Comparison of ENCODE assay signal across 28 cellular contexts in the genomic region with DNA sequence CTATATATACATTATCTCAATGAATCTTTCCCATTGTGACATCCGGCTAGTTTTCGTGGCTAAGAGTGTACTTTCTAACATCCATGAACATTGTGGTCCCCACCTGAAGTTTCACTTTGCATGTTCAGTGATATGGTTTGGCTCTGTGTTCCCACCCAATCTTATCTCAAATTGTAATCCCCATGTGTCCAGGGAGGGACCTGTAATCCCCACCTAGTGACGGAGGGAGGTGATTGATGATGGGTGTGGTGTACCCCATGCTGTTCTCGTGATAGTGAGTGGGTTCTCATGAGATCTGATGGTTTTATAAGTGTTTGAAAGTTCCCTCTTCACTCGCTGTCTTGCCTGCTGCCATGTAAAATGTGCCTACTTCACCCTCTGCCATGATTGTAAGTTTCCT. TPM values are rescaled to one million over a fixed set of nuclear protein-coding genes. Genes with fewer than 3 reads are reported as not detected.
"Had no signal": no experiment of that assay in that cellular context is flagged by ENCODE, and none has a peak within 500 bp of the region (broad histone marks: within the 10 kb centered on the region; RNA-seq: fewer than 3 reads in every experiment).

No MANE protein-coding gene starts in this region.

- H3K27ac ChIP-seq: esophagus squamous epithelium, gastrocnemius medialis, heart right ventricle, left lung, lower lobe of right lung had no signal

- H3K9me3 Mint-ChIP-seq: dendritic cell treated with granulocyte-macrophage colony-stimulating factor and Interleukin-4, amounts not matched to agents 40 ng/mL and 50 ng/mL, for 4 days; effector memory CD8-positive, alpha-beta T cell; endodermal cell; mesothelial cell of epicardium; naive B cell; naive thymus-derived CD8-positive, alpha-beta T cell had no signal

- H3K4me1 Mint-ChIP-seq: mesothelial cell of epicardium had no signal

- H3K27me3 ChIP-seq: esophagus squamous epithelium, gastrocnemius medialis, heart right ventricle, left lung had no signal

- ATAC-seq: effector memory CD8-positive, alpha-beta T cell; esophagus mucosa; gastrocnemius medialis; heart right ventricle; left cardiac atrium; left lung; left ventricle myocardium superior; lower lobe of right lung; mucosa of descending colon; naive thymus-derived CD8-positive, alpha-beta T cell had no signal

- H3K4me1 ChIP-seq: gastrocnemius medialis, left lung had no signal

- DNase-seq: cortex of kidney; effector CD8-positive, alpha-beta T cell; effector memory CD8-positive, alpha-beta T cell; endodermal cell; esophagus squamous epithelium; foreskin fibroblast; foreskin melanocyte; gastrocnemius medialis; glutamatergic neuron; head of caudate nucleus; heart right ventricle; hippocampal formation; left cardiac atrium; left lung; left ventricle myocardium superior; lower lobe of right lung; mesenchymal stem cell; mucosa of descending colon; naive B cell; naive thymus-derived CD8-positive, alpha-beta T cell had no signal

- H3K4me3 Mint-ChIP-seq: dendritic cell treated with granulocyte-macrophage colony-stimulating factor and Interleukin-4, amounts not matched to agents 40 ng/mL and 50 ng/mL, for 4 days; effector memory CD8-positive, alpha-beta T cell; endodermal cell; mesothelial cell of epicardium; naive B cell; naive thymus-derived CD8-positive, alpha-beta T cell had no signal

- H3K9me3 ChIP-seq: esophagus squamous epithelium, gastrocnemius medialis, heart right ventricle, left lung, lower lobe of right lung, mucosa of descending colon had no signal

- H3K4me3 ChIP-seq: esophagus squamous epithelium, gastrocnemius medialis, heart right ventricle, mucosa of descending colon had no signal

- H3K27ac Mint-ChIP-seq: dendritic cell treated with granulocyte-macrophage colony-stimulating factor and Interleukin-4, amounts not matched to agents 40 ng/mL and 50 ng/mL, for 4 days; effector memory CD8-positive, alpha-beta T cell; endodermal cell; mesothelial cell of epicardium; naive B cell had no signal

- H3K27me3 Mint-ChIP-seq: dendritic cell treated with granulocyte-macrophage colony-stimulating factor and Interleukin-4, amounts not matched to agents 40 ng/mL and 50 ng/mL, for 4 days; effector memory CD8-positive, alpha-beta T cell; naive B cell; naive thymus-derived CD8-positive, alpha-beta T cell had no signal

RNA-seq across cellular contexts. Expression of gene KIF4B, which starts 44.6 kb away (rescaled TPM):
- total RNA-seq: epithelial cell of proximal tubule; esophagus mucosa; esophagus squamous epithelium; kidney epithelial cell; lower leg skin; lower lobe of right lung; mesenteric fat pad; mesothelial cell of epicardium; mucosa of descending colon; myocyte; naive thymus-derived CD8-positive, alpha-beta T cell had no signal
